Comparison of ENCODE assay signal across 1 cellular context in genomic region chr11:8082391-8083087, GRCh38.
TF ChIP-seq lines count a peak whose summit lies in the region.

No MANE protein-coding gene starts in this region.

TF ChIP-seq in H1, 55 proteins besides CTCF, POLR2A, EP300 and RAD21 (continued from another document):
- no peak for TF ChIP-seq CHD2 (IDR thresholded peaks at IDR 0.05; ENCODE audit: low read length)
- no peak for TF ChIP-seq RNF2 (IDR thresholded peaks at IDR 0.05; ENCODE audit: borderline replicate concordance, low read depth, low read length, missing control alignments, poor library complexity, severe bottlenecking)
- no peak for TF ChIP-seq E2F6 (IDR thresholded peaks at IDR 0.05)
- TF ChIP-seq CEBPB (IDR thresholded peaks at IDR 0.05; ENCODE audit: low read depth, low read length) = no peak
- TF ChIP-seq SP4 (IDR thresholded peaks at IDR 0.05; ENCODE audit: low read length) = no peak
- no peak for TF ChIP-seq BACH1 (IDR thresholded peaks at IDR 0.05; ENCODE audit: low read length)
